Comparison of ENCODE assay signal across 1 cellular context in the genomic region with DNA sequence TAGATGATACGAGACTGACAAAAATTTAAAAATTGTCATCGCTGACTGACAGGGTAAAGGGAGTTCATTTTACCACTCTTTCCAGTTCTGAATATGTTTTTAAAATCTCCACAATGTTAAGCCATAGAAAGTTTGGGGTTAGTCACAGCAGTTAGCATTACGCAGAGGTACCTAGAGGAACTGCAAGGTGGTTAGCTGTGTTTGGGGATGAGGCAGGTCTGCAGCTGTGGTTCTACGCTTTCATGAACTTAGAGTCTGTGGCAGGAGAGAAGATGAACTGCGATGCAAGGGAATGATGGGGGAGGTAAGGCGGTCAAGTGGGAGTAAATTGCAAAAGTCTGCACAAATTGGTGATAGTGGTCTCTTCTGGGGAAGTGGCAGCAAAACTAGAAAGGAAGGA.
TF ChIP-seq lines count a peak whose summit lies in the region.

No MANE protein-coding gene starts in this region.

TF ChIP-seq in H1, 55 proteins besides CTCF, POLR2A, EP300 and RAD21 (continued from another document):
- no peak for TF ChIP-seq PHF8 (conservative IDR thresholded peaks at IDR 0.05; ENCODE audit: low read depth, low read length)
- TF ChIP-seq TEAD4 (IDR thresholded peaks at IDR 0.05; ENCODE audit: low read depth, low read length), result no peak
- no peak for TF ChIP-seq POLR2AphosphoS5 (IDR thresholded peaks at IDR 0.05; ENCODE audit: low read depth, low read length)
